1 cellular context compared by ENCODE assay signal in the genomic region with DNA sequence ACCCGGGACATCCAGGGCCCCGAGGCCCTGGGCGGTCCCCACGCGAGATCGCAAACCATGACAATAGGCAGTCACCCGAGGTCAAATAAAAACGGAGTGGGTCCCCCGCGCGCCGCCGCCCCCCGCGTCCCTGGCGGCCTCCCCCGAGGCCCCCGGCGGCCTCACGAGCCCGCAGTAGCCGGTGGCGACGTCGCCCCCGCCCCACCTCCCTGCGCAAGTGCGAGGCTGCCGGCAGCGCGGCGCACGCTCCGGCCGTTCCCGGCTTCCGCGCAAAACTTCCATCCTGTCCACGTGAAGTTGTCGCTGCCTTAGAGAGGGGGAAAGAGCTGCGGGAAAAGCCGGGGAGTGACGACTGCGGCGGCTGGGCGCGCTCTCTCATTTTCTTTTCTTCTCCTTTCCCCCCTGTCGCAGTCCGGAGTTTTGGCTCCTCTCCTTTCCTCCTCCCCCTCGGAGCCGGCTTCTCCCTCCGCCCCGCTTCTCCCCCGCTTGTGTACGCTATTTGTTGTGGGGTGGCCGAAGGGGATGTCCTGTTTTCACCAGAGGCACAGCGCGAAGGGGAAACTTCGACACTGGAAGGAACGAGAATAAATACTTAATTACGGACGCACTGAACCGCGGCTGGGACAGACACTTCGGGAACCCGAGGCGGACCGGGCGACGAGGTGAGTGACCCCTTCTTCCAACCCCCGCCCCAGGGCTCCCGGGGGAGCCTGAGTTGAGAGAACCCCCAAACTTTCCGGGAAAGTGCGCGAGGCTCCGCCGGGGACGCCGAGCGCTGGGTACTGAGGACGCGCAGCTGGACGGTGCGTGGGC.
A peak's percentile ranks its signal among the peaks of the same experiment; 100 is the strongest.
TF ChIP-seq lines count a peak whose summit lies in the region.

A gene with protein sequence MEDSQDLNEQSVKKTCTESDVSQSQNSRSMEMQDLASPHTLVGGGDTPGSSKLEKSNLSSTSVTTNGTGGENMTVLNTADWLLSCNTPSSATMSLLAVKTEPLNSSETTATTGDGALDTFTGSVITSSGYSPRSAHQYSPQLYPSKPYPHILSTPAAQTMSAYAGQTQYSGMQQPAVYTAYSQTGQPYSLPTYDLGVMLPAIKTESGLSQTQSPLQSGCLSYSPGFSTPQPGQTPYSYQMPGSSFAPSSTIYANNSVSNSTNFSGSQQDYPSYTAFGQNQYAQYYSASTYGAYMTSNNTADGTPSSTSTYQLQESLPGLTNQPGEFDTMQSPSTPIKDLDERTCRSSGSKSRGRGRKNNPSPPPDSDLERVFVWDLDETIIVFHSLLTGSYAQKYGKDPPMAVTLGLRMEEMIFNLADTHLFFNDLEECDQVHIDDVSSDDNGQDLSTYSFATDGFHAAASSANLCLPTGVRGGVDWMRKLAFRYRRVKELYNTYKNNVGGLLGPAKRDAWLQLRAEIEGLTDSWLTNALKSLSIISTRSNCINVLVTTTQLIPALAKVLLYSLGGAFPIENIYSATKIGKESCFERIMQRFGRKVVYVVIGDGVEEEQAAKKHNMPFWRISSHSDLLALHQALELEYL (plus strand): TSS at position 270 of the 813 bp plus-strand sequence. CDS start 33,424 bp downstream, outside the sequence.

TF ChIP-seq in HEK293, 187 proteins besides CTCF, POLR2A, EP300 and RAD21 (continued from another document and continues in another):
- TF ChIP-seq, protein P1, sequence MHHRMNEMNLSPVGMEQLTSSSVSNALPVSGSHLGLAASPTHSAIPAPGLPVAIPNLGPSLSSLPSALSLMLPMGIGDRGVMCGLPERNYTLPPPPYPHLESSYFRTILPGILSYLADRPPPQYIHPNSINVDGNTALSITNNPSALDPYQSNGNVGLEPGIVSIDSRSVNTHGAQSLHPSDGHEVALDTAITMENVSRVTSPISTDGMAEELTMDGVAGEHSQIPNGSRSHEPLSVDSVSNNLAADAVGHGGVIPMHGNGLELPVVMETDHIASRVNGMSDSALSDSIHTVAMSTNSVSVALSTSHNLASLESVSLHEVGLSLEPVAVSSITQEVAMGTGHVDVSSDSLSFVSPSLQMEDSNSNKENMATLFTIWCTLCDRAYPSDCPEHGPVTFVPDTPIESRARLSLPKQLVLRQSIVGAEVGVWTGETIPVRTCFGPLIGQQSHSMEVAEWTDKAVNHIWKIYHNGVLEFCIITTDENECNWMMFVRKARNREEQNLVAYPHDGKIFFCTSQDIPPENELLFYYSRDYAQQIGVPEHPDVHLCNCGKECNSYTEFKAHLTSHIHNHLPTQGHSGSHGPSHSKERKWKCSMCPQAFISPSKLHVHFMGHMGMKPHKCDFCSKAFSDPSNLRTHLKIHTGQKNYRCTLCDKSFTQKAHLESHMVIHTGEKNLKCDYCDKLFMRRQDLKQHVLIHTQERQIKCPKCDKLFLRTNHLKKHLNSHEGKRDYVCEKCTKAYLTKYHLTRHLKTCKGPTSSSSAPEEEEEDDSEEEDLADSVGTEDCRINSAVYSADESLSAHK (tag by site-specific recombination; IDR thresholded peaks at IDR 0.05): peak; percentile 43; the same call in 1 of the 2 replicates
- TF ChIP-seq, protein P2, sequence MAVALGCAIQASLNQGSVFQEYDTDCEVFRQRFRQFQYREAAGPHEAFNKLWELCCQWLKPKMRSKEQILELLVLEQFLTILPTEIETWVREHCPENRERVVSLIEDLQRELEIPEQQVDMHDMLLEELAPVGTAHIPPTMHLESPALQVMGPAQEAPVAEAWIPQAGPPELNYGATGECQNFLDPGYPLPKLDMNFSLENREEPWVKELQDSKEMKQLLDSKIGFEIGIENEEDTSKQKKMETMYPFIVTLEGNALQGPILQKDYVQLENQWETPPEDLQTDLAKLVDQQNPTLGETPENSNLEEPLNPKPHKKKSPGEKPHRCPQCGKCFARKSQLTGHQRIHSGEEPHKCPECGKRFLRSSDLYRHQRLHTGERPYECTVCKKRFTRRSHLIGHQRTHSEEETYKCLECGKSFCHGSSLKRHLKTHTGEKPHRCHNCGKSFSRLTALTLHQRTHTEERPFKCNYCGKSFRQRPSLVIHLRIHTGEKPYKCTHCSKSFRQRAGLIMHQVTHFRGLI (tag by site-specific recombination; IDR thresholded peaks at IDR 0.05): peak; percentile 30; the same call in 1 of the 2 replicates
- TF ChIP-seq, protein P3, sequence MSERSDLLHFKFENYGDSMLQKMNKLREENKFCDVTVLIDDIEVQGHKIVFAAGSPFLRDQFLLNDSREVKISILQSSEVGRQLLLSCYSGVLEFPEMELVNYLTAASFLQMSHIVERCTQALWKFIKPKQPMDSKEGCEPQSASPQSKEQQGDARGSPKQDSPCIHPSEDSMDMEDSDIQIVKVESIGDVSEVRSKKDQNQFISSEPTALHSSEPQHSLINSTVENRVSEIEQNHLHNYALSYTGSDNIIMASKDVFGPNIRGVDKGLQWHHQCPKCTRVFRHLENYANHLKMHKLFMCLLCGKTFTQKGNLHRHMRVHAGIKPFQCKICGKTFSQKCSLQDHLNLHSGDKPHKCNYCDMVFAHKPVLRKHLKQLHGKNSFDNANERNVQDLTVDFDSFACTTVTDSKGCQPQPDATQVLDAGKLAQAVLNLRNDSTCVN (tag by site-specific recombination; optimal IDR thresholded peaks at IDR 0.05): peak; percentile 80
- TF ChIP-seq, protein P4, sequence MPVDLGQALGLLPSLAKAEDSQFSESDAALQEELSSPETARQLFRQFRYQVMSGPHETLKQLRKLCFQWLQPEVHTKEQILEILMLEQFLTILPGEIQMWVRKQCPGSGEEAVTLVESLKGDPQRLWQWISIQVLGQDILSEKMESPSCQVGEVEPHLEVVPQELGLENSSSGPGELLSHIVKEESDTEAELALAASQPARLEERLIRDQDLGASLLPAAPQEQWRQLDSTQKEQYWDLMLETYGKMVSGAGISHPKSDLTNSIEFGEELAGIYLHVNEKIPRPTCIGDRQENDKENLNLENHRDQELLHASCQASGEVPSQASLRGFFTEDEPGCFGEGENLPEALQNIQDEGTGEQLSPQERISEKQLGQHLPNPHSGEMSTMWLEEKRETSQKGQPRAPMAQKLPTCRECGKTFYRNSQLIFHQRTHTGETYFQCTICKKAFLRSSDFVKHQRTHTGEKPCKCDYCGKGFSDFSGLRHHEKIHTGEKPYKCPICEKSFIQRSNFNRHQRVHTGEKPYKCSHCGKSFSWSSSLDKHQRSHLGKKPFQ (tag by site-specific recombination; IDR thresholded peaks at IDR 0.05): no peak
- TF ChIP-seq ZNF48 (tag by site-specific recombination; IDR thresholded peaks at IDR 0.05) (no peak), KLF10 (tag by site-specific recombination; IDR thresholded peaks at IDR 0.05) (peak; percentile 77; the same call in 1 of the 2 replicates), ZNF350 (tag by site-specific recombination; IDR thresholded peaks at IDR 0.05) (no peak), ZSCAN30 (tag by site-specific recombination; IDR thresholded peaks at IDR 0.05) (0 out of 2 replicates have a peak, but pooled peaks have one; percentile 61), GFI1B (tag by site-specific recombination; IDR thresholded peaks at IDR 0.05) (no peak), WT1 (tag by site-specific recombination; IDR thresholded peaks at IDR 0.05) (peak; percentile 14; the same call in 1 of the 2 replicates), KLF8 (tag by site-specific recombination; IDR thresholded peaks at IDR 0.05) (peak; percentile 55; the same call in 1 of the 2 replicates), ZNF560 (tag by site-specific recombination; IDR thresholded peaks at IDR 0.05; ENCODE audit: borderline replicate concordance) (no peak), ZNF677 (tag by site-specific recombination; IDR thresholded peaks at IDR 0.05) (peak; percentile 31; the same call in 1 of the 2 replicates), ZEB2 (tag by site-specific recombination; IDR thresholded peaks at IDR 0.05) (peak; percentile 64; the same call in 1 of the 2 replicates), ZNF24 (tag by site-specific recombination; IDR thresholded peaks at IDR 0.05) (peak; percentile 44; the same call in 1 of the 2 replicates), ZNF133 (tag by site-specific recombination; IDR thresholded peaks at IDR 0.05) (no peak), RBAK (tag by site-specific recombination; IDR thresholded peaks at IDR 0.05) (no peak), ZIC2 (tag by site-specific recombination; IDR thresholded peaks at IDR 0.05) (peak; percentile 48), GLIS1 (tag by site-specific recombination; IDR thresholded peaks at IDR 0.05) (peak; percentile 60), ZNF341 (tag by site-specific recombination; IDR thresholded peaks at IDR 0.05; ENCODE audit: low read depth) (peak; percentile 99), KLF9 (tag by site-specific recombination; IDR thresholded peaks at IDR 0.05; ENCODE audit: low read depth) (peak; percentile 28), ZFP37 (tag by site-specific recombination; IDR thresholded peaks at IDR 0.05) (peak; percentile 63), SP3 (tag by site-specific recombination; IDR thresholded peaks at IDR 0.05) (peak; percentile 45), ZNF501 (tag by site-specific recombination; IDR thresholded peaks at IDR 0.05) (peak; percentile 52; the same call in 1 of the 2 replicates), REPIN1 (tag by site-specific recombination; IDR thresholded peaks at IDR 0.05; ENCODE audit: low read depth) (no peak), ZNF624 (tag by site-specific recombination; IDR thresholded peaks at IDR 0.05) (no peak)
- TF ChIP-seq, protein P5, sequence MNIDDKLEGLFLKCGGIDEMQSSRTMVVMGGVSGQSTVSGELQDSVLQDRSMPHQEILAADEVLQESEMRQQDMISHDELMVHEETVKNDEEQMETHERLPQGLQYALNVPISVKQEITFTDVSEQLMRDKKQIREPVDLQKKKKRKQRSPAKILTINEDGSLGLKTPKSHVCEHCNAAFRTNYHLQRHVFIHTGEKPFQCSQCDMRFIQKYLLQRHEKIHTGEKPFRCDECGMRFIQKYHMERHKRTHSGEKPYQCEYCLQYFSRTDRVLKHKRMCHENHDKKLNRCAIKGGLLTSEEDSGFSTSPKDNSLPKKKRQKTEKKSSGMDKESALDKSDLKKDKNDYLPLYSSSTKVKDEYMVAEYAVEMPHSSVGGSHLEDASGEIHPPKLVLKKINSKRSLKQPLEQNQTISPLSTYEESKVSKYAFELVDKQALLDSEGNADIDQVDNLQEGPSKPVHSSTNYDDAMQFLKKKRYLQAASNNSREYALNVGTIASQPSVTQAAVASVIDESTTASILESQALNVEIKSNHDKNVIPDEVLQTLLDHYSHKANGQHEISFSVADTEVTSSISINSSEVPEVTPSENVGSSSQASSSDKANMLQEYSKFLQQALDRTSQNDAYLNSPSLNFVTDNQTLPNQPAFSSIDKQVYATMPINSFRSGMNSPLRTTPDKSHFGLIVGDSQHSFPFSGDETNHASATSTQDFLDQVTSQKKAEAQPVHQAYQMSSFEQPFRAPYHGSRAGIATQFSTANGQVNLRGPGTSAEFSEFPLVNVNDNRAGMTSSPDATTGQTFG (tag by site-specific recombination; IDR thresholded peaks at IDR 0.05; ENCODE audit: borderline replicate concordance): no peak
- TF ChIP-seq, protein P6, sequence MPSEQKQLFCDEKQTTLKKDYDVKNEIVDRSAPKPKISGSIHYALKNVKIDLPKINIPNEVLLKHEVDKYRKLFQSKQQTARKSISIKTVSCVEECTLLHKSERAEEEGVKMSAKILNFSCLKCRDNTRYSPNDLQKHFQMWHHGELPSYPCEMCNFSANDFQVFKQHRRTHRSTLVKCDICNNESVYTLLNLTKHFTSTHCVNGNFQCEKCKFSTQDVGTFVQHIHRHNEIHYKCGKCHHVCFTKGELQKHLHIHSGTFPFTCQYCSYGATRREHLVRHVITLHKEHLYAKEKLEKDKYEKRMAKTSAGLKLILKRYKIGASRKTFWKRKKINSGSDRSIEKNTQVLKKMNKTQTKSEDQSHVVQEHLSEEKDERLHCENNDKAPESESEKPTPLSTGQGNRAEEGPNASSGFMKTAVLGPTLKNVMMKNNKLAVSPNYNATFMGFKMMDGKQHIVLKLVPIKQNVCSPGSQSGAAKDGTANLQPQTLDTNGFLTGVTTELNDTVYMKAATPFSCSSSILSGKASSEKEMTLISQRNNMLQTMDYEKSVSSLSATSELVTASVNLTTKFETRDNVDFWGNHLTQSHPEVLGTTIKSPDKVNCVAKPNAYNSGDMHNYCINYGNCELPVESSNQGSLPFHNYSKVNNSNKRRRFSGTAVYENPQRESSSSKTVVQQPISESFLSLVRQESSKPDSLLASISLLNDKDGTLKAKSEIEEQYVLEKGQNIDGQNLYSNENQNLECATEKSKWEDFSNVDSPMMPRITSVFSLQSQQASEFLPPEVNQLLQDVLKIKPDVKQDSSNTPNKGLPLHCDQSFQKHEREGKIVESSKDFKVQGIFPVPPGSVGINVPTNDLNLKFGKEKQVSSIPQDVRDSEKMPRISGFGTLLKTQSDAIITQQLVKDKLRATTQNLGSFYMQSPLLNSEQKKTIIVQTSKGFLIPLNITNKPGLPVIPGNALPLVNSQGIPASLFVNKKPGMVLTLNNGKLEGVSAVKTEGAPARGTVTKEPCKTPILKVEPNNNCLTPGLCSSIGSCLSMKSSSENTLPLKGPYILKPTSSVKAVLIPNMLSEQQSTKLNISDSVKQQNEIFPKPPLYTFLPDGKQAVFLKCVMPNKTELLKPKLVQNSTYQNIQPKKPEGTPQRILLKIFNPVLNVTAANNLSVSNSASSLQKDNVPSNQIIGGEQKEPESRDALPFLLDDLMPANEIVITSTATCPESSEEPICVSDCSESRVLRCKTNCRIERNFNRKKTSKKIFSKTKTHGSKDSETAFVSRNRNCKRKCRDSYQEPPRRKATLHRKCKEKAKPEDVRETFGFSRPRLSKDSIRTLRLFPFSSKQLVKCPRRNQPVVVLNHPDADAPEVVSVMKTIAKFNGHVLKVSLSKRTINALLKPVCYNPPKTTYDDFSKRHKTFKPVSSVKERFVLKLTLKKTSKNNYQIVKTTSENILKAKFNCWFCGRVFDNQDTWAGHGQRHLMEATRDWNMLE (tag by site-specific recombination; conservative IDR thresholded peaks at IDR 0.05; ENCODE audit: low read depth): no peak
- TF ChIP-seq, protein P7, sequence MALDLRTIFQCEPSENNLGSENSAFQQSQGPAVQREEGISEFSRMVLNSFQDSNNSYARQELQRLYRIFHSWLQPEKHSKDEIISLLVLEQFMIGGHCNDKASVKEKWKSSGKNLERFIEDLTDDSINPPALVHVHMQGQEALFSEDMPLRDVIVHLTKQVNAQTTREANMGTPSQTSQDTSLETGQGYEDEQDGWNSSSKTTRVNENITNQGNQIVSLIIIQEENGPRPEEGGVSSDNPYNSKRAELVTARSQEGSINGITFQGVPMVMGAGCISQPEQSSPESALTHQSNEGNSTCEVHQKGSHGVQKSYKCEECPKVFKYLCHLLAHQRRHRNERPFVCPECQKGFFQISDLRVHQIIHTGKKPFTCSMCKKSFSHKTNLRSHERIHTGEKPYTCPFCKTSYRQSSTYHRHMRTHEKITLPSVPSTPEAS (tag by site-specific recombination; IDR thresholded peaks at IDR 0.05): no peak
- TF ChIP-seq, protein P8, sequence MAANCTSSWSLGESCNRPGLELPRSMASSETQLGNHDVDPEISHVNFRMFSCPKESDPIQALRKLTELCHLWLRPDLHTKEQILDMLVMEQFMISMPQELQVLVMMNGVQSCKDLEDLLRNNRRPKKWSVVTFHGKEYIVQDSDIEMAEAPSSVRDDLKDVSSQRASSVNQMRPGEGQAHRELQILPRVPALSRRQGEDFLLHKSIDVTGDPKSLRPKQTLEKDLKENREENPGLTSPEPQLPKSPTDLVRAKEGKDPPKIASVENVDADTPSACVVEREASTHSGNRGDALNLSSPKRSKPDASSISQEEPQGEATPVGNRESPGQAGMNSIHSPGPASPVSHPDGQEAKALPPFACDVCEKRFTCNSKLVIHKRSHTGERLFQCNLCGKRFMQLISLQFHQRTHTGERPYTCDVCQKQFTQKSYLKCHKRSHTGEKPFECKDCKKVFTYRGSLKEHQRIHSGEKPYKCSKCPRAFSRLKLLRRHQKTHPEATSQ (tag by site-specific recombination; IDR thresholded peaks at IDR 0.05): peak; percentile 10; the same call in 1 of the 2 replicates
